Comparison of ENCODE assay signal across 12 cellular contexts in genomic region chr5:5751496-5751895, GRCh38.
DNase-seq lines count a peak whose midpoint lies in the region; ATAC-seq and TF ChIP-seq lines count a peak whose summit lies in the region.
"Had no signal": no experiment of that assay in that cellular context is flagged by ENCODE, and none has a peak within 500 bp of the region (broad histone marks: within the 10 kb centered on the region; RNA-seq: fewer than 3 reads in every experiment).

No MANE protein-coding gene starts in this region.

- no peaks in the 10 kb centered on the region for H3K27me3 ChIP-seq in prostate gland (replicated peaks; ENCODE audit: insufficient read depth)
- H3K27me3 ChIP-seq: transverse colon had no signal

- H3K27me3 Mint-ChIP-seq in IgD-negative memory B cell, result no peaks in the 10 kb centered on the region

- H3K4me1 ChIP-seq in prostate gland (replicated peaks), result no peaks in the 10 kb centered on the region
- H3K4me1 ChIP-seq: transverse colon had no signal

- 53% methylated on average over 4 of the region's 4 CpGs for WGBS in prostate gland

- intact Hi-C loops in prostate gland (cut with DNase I), result no loop called here

- H3K27ac Mint-ChIP-seq in IgD-negative memory B cell, result peak overlapping the region; percentile 81 to 93 (median 86)

- no peaks in the 10 kb centered on the region for H3K9me3 ChIP-seq in prostate gland
- H3K9me3 ChIP-seq: transverse colon had no signal

- H3K36me3 Mint-ChIP-seq in IgD-negative memory B cell, result peaks cover 2% of the 10 kb centered on the region

- no peak overlapping the region for H3K27ac ChIP-seq in prostate gland
- H3K27ac ChIP-seq: epithelial cell of prostate had no signal

- TF ChIP-seq POLR2A in prostate gland (IDR thresholded peaks at IDR 0.05), result no peak

- DNase-seq in prostate gland (ENCODE audit: low spot score) (no peak), OCI-M1 (lab: John Stamatoyannopoulos, UW) (no peak), NCI-H2081 (lab: John Stamatoyannopoulos, UW) (no peak)
- DNase-seq: C1 segment of cervical spinal cord, NCI-H1694 treated with DMSO at 0.1 percent for 48 hours, transverse colon had no signal

- no peaks in the 10 kb centered on the region for H3K9me3 Mint-ChIP-seq in IgD-negative memory B cell

- TF ChIP-seq CTCF in prostate gland (IDR thresholded peaks at IDR 0.05), result no peak

- ATAC-seq in GM18499 (IDR thresholded peaks at IDR 0.05; ENCODE audit: insufficient read depth, unreplicated experiment) (peak; percentile 36), GM21367 (IDR thresholded peaks at IDR 0.05; ENCODE audit: unreplicated experiment) (peak; percentile 36), HG02973 (IDR thresholded peaks at IDR 0.05; ENCODE audit: unreplicated experiment) (peak; percentile 36)
- ATAC-seq in activated CD4-positive, CD25-positive, alpha-beta regulatory T cell treated with anti-CD3 and anti-CD28 coated beads, Interleukin-2, amount 50 U/mL, for 24 hours, result no peak

- H3K4me3 Mint-ChIP-seq in IgD-negative memory B cell, result peak overlapping the region; percentile 65 to 91 (median 80)

- no peaks in the 10 kb centered on the region for H3K36me3 ChIP-seq in prostate gland
- H3K36me3 ChIP-seq: transverse colon had no signal

- no peak overlapping the region for H3K4me3 ChIP-seq in prostate gland
- H3K4me3 ChIP-seq: transverse colon had no signal

- peaks cover 40 to 60% (median 59%) of the 10 kb centered on the region in 3 donors for H3K4me1 Mint-ChIP-seq in IgD-negative memory B cell

Comparison
In these comparisons a context has a peak if more than half of its experiments do, and no peak if none do; other contexts are left out.
1. ATAC-seq: peak in GM18499 (single experiment), GM21367 (single experiment) and HG02973 (single experiment); none in activated CD4-positive, CD25-positive, alpha-beta regulatory T cell treated with anti-CD3 and anti-CD28 coated beads, Interleukin-2, amount 50 U/mL, for 24 hours (0 of 2).